ENCODE assay signal across 1 cellular context in the genomic region with DNA sequence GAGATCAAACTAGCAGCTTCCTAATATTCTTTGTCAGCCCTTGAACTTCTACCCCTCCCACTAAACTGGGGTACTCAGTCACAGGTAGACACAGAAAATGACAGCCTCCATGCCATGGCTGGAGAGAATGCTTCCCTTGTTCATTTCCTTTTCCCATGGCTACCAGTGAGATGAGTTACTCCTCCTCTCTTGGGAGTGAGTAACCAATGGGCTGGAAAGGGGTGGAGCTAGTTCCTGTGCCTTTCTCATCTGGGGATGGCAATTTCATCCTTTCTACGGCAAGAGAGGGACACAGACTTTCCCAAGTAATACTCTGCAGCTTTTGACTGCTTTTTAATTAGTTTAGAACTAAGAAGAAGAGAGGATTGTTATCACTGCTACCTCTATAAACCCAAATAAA.
TF ChIP-seq lines count a peak whose summit lies in the region.

No MANE protein-coding gene starts in this region.

TF ChIP-seq in GM23338, 12 proteins besides CTCF, POLR2A, EP300 and RAD21 (continued from another document):
- TF ChIP-seq, protein P1, sequence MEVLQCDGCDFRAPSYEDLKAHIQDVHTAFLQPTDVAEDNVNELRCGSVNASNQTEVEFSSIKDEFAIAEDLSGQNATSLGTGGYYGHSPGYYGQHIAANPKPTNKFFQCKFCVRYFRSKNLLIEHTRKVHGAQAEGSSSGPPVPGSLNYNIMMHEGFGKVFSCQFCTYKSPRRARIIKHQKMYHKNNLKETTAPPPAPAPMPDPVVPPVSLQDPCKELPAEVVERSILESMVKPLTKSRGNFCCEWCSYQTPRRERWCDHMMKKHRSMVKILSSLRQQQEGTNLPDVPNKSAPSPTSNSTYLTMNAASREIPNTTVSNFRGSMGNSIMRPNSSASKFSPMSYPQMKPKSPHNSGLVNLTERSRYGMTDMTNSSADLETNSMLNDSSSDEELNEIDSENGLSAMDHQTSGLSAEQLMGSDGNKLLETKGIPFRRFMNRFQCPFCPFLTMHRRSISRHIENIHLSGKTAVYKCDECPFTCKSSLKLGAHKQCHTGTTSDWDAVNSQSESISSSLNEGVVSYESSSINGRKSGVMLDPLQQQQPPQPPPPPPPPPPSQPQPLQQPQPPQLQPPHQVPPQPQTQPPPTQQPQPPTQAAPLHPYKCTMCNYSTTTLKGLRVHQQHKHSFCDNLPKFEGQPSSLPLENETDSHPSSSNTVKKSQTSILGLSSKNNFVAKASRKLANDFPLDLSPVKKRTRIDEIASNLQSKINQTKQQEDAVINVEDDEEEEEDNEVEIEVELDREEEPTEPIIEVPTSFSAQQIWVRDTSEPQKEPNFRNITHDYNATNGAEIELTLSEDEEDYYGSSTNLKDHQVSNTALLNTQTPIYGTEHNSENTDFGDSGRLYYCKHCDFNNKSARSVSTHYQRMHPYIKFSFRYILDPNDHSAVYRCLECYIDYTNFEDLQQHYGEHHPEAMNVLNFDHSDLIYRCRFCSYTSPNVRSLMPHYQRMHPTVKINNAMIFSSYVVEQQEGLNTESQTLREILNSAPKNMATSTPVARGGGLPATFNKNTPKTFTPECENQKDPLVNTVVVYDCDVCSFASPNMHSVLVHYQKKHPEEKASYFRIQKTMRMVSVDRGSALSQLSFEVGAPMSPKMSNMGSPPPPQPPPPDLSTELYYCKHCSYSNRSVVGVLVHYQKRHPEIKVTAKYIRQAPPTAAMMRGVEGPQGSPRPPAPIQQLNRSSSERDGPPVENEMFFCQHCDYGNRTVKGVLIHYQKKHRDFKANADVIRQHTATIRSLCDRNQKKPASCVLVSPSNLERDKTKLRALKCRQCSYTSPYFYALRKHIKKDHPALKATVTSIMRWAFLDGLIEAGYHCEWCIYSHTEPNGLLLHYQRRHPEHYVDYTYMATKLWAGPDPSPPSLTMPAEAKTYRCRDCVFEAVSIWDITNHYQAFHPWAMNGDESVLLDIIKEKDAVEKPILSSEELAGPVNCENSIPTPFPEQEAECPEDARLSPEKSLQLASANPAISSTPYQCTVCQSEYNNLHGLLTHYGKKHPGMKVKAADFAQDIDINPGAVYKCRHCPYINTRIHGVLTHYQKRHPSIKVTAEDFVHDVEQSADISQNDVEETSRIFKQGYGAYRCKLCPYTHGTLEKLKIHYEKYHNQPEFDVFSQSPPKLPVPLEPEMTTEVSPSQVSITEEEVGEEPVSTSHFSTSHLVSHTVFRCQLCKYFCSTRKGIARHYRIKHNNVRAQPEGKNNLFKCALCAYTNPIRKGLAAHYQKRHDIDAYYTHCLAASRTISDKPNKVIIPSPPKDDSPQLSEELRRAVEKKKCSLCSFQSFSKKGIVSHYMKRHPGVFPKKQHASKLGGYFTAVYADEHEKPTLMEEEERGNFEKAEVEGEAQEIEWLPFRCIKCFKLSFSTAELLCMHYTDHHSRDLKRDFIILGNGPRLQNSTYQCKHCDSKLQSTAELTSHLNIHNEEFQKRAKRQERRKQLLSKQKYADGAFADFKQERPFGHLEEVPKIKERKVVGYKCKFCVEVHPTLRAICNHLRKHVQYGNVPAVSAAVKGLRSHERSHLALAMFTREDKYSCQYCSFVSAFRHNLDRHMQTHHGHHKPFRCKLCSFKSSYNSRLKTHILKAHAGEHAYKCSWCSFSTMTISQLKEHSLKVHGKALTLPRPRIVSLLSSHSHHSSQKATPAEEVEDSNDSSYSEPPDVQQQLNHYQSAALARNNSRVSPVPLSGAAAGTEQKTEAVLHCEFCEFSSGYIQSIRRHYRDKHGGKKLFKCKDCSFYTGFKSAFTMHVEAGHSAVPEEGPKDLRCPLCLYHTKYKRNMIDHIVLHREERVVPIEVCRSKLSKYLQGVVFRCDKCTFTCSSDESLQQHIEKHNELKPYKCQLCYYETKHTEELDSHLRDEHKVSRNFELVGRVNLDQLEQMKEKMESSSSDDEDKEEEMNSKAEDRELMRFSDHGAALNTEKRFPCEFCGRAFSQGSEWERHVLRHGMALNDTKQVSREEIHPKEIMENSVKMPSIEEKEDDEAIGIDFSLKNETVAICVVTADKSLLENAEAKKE (CRISPR knock-in tag; IDR thresholded peaks at IDR 0.05) = no peak
- no peak for TF ChIP-seq ZNF331 (CRISPR knock-in tag; IDR thresholded peaks at IDR 0.05; ENCODE audit: low read depth)
- no peak for TF ChIP-seq CREB1 (CRISPR knock-in tag; IDR thresholded peaks at IDR 0.05; ENCODE audit: low read depth)
TF ChIP-seq in GM23338: peak in this region for 0.
